ENCODE assay signal across 18 cellular contexts in the genomic region with DNA sequence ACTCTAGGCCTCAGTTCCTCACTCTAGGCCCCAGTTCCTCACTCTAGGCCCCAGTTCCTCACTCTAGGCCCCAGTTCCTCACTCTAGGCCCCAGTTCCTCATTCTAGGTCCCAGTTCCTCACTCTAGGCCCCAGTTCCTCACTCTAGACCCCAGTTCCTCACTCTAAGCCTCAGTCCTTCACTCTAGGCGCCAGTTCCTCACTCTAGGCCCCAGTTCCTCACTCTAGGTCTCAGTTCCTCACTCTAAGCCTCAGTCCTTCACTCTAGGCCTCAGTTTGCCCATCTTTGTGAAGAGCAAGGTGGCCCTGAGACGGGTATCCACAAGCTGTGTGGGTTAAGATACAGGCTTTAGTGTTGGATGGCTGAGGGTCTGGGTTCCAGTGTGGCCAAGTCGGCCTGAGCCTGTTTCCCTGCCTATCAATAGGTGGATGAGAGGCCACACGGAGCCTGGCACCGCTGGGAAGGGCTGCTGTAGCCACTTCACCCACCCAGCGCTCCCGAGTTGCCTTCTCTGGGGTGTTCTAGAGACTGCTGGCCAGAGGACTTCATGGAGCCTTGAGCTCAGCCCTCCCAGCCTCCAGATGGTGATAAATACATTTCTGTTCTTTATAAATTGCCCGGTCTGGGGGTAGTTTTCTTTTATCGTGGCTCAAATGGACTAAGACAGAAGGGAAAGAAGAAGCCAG.
A peak's percentile ranks its signal among the peaks of the same experiment; 100 is the strongest.
DNase-seq lines count a peak whose midpoint lies in the region; ATAC-seq, FAIRE-seq and TF ChIP-seq lines count a peak whose summit lies in the region.
"Had no signal": no experiment of that assay in that cellular context is flagged by ENCODE, and none has a peak within 500 bp of the region (broad histone marks: within the 10 kb centered on the region; RNA-seq: fewer than 3 reads in every experiment).

No MANE protein-coding gene starts in this region.

- H3K4me3 ChIP-seq in BLaER1 treated with 17β-estradiol and CSF1 and Interleukin-3, amounts not matched to agents 10 nM and 100 nM, result no peak overlapping the region
- H3K4me3 ChIP-seq in DND-41 (ENCODE audit: low read depth in 1 of 2, low read length in 2 of 2), result no peak overlapping the region
- H3K4me3 ChIP-seq in endothelial cell of umbilical vein (replicated peaks in 1 of 3; ENCODE audit: insufficient read depth in 1 of 3, low read depth in 1 of 3, low read length in 3 of 3), result no peak overlapping the region
- H3K4me3 ChIP-seq in sigmoid colon, result no peak overlapping the region
- H3K4me3 ChIP-seq: adrenal gland, testis had no signal

- 91 to 95% methylated on average over 9 of the region's 9 CpGs for WGBS in sigmoid colon, 2 donors

- peak overlapping the region; percentile 64 to 97 (median 86) for H3K27ac ChIP-seq in BLaER1 treated with 17β-estradiol and CSF1 and Interleukin-3, amounts not matched to agents 10 nM and 100 nM
- no peak overlapping the region for H3K27ac ChIP-seq in DND-41 (ENCODE audit: low read length)
- no peak overlapping the region for H3K27ac ChIP-seq in endothelial cell of umbilical vein (ENCODE audit: insufficient read depth, low read depth, low read length)
- H3K27ac ChIP-seq in sigmoid colon, result peak overlapping the region in 3 of 4 donors; percentile 64 to 70 (median 69)

- no peaks in the 10 kb centered on the region for H4K20me1 ChIP-seq in BLaER1 treated with 17β-estradiol and CSF1 and Interleukin-3, amounts not matched to agents 10 nM and 100 nM
- H4K20me1 ChIP-seq in DND-41 (ENCODE audit: insufficient read depth, low read length) (no peaks in the 10 kb centered on the region), endothelial cell of umbilical vein (replicated peaks; ENCODE audit: control insufficient read depth, extremely low read depth, insufficient read depth, low read length) (no peaks in the 10 kb centered on the region)

- TF ChIP-seq CTCF in DND-41 (IDR thresholded peaks at IDR 0.05; ENCODE audit: borderline replicate concordance, extremely low read depth, low read length, poor library complexity, severe bottlenecking) (no peak), endothelial cell of umbilical vein (IDR thresholded peaks at IDR 0.05; ENCODE audit: extremely low read depth in 1 of 2, insufficient read depth in 1 of 2, low read depth in 1 of 2, low read length in 2 of 2) (no peak), sigmoid colon (IDR thresholded peaks at IDR 0.05) (no peak)

- ATAC-seq in DND-41 (ENCODE audit: insufficient read depth, low read depth) (no peak), HG03378 (IDR thresholded peaks at IDR 0.05; ENCODE audit: unreplicated experiment) (no peak)

- no peaks in the 10 kb centered on the region for H3K79me2 ChIP-seq in DND-41 (ENCODE audit: insufficient read depth, low read length)
- H3K79me2 ChIP-seq in endothelial cell of umbilical vein (ENCODE audit: control insufficient read depth, insufficient read depth, low read length), result no peaks in the 10 kb centered on the region

- H2AFZ ChIP-seq in DND-41 (ENCODE audit: low read depth, low read length), result peak overlapping the region; percentile 70
- H2AFZ ChIP-seq in endothelial cell of umbilical vein (ENCODE audit: low read depth, low read length), result peak overlapping the region; percentile 73

- H3K9ac ChIP-seq in BLaER1 treated with 17β-estradiol and CSF1 and Interleukin-3, amounts not matched to agents 10 nM and 100 nM, result peak overlapping the region in 9 of 11 experiments; percentile 38 to 90 (median 65); a peak in 16 of 22 replicates
- H3K9ac ChIP-seq in DND-41 (ENCODE audit: low read depth, low read length), result no peak overlapping the region
- no peak overlapping the region for H3K9ac ChIP-seq in endothelial cell of umbilical vein (replicated peaks; ENCODE audit: extremely low read depth, insufficient read depth, low read length)
- H3K9ac ChIP-seq: SK-N-SH had no signal

- peaks cover 0 to 53% (median 7%) of the 10 kb centered on the region in 11 experiments; a peak in 13 of 22 replicates for H3K9me3 ChIP-seq in BLaER1 treated with 17β-estradiol and CSF1 and Interleukin-3, amounts not matched to agents 10 nM and 100 nM (replicated peaks in 1 of 11)
- H3K9me3 ChIP-seq in DND-41 (ENCODE audit: insufficient read depth, low read length, severe bottlenecking), result no peaks in the 10 kb centered on the region
- H3K9me3 ChIP-seq in endothelial cell of umbilical vein (replicated peaks; ENCODE audit: control insufficient read depth, insufficient read depth, low read length), result no peaks in the 10 kb centered on the region
- H3K9me3 ChIP-seq in sigmoid colon, result no peaks in the 10 kb centered on the region
- H3K9me3 ChIP-seq: adrenal gland, SK-N-SH, testis had no signal

- BruUV-seq in endothelial cell of umbilical vein (replicated peaks; lab: Mats Ljungman, UMichigan), result no TSS peak

- DNase-seq in DND-41, result no peak
- DNase-seq in endothelial cell of umbilical vein (ENCODE audit: low read depth, low spot score), result no peak
- no peak for DNase-seq in sigmoid colon
- DNase-seq in NCI-H69 (lab: John Stamatoyannopoulos, UW), result no peak
- DNase-seq in KBM-7, result no peak
- DNase-seq: activated CD8-positive, alpha-beta memory T cell treated with anti-CD3 and anti-CD28 coated beads, Interleukin-2, amount 50 U/mL, for 48 hours; adrenal gland; effector CD8-positive, alpha-beta T cell; midbrain; NCI-H1436; NCI-H82; occipital lobe; SK-N-SH; stimulated activated CD4-positive, alpha-beta T cell treated with anti-CD3 and anti-CD28 coated beads, Interleukin-4, amount 100 ng/mL, for 24 hours; T-helper 9 cell; testis had no signal

- in situ Hi-C loops in KBM-7 (cut with MboI; ENCODE audit: low pct_unique_long_range_greater_than_20kb, low sequenced_read_pairs), result no loop called here

- H3K27me3 ChIP-seq in BLaER1 treated with 17β-estradiol and CSF1 and Interleukin-3, amounts not matched to agents 10 nM and 100 nM, result no peaks in the 10 kb centered on the region
- no peaks in the 10 kb centered on the region for H3K27me3 ChIP-seq in DND-41 (ENCODE audit: insufficient read depth, low read length, poor library complexity)
- no peaks in the 10 kb centered on the region for H3K27me3 ChIP-seq in endothelial cell of umbilical vein (ENCODE audit: control insufficient read depth in 2 of 2, insufficient read depth in 2 of 2, low read length in 2 of 2)
- no peaks in the 10 kb centered on the region for H3K27me3 ChIP-seq in sigmoid colon
- H3K27me3 ChIP-seq: adrenal gland, testis had no signal

- POLR2A ChIA-PET in endothelial cell of umbilical vein (lab: Charles Lee), result no interaction called here

- H3K9me1 ChIP-seq in endothelial cell of umbilical vein (replicated peaks; ENCODE audit: control insufficient read depth, extremely low read depth, insufficient read depth, low read length), result no peaks in the 10 kb centered on the region

- FAIRE-seq in endothelial cell of umbilical vein (lab: Jason Lieb, UNC), result no peak

- TF ChIP-seq POLR2A in endothelial cell of umbilical vein (IDR thresholded peaks at IDR 0.05; ENCODE audit: low read depth, low read length), result no peak
- no peak for TF ChIP-seq POLR2A in sigmoid colon (IDR thresholded peaks at IDR 0.05)

- intact Hi-C loops in endothelial cell of umbilical vein (cut with micrococcal nuclease), result no loop called here
- intact Hi-C loops in sigmoid colon (cut with DNase I), result no loop called here

- H3K4me1 ChIP-seq in BLaER1 treated with 17β-estradiol and CSF1 and Interleukin-3, amounts not matched to agents 10 nM and 100 nM, result peaks cover 30 to 97% (median 83%) of the 10 kb centered on the region in 10 experiments
- no peaks in the 10 kb centered on the region for H3K4me1 ChIP-seq in DND-41 (ENCODE audit: insufficient read depth, low read length)
- H3K4me1 ChIP-seq in endothelial cell of umbilical vein (ENCODE audit: control insufficient read depth, extremely low read depth, insufficient read depth, low read length), result peaks cover 13% of the 10 kb centered on the region
- H3K4me1 ChIP-seq in sigmoid colon, result peaks cover 0 to 48% (median 30%) of the 10 kb centered on the region in 4 donors

- H3K36me3 ChIP-seq in BLaER1 treated with 17β-estradiol and CSF1 and Interleukin-3, amounts not matched to agents 10 nM and 100 nM, result no peaks in the 10 kb centered on the region
- H3K36me3 ChIP-seq in DND-41 (ENCODE audit: insufficient read depth, low read length) (no peaks in the 10 kb centered on the region), endothelial cell of umbilical vein (ENCODE audit: control insufficient read depth in 2 of 2, extremely low read depth in 1 of 2, insufficient read depth in 2 of 2, low read length in 2 of 2) (no peaks in the 10 kb centered on the region), sigmoid colon (no peaks in the 10 kb centered on the region)
- H3K36me3 ChIP-seq: adrenal gland had no signal

- TF ChIP-seq EP300 in sigmoid colon (IDR thresholded peaks at IDR 0.05), result no peak

- H3K4me2 ChIP-seq in BLaER1 treated with 17β-estradiol and CSF1 and Interleukin-3, amounts not matched to agents 10 nM and 100 nM, result peak overlapping the region in 8 of 11 experiments; percentile 67 to 92 (median 77); a peak in 15 of 22 replicates
- H3K4me2 ChIP-seq in DND-41 (ENCODE audit: insufficient read depth, low read length), result no peak overlapping the region
- no peak overlapping the region for H3K4me2 ChIP-seq in endothelial cell of umbilical vein (ENCODE audit: insufficient read depth, low read length)
- H3K4me2 ChIP-seq: SK-N-SH had no signal

- CTCF ChIA-PET in endothelial cell of umbilical vein (lab: Charles Lee), result no interaction called here

- dilution Hi-C loops in endothelial cell of umbilical vein (cut with MboI; ENCODE audit: extremely low pct_ligation_motif_present, low sequenced_read_pairs), result no loop called here

TF ChIP-seq in endothelial cell of umbilical vein, 7 proteins besides CTCF, POLR2A, EP300 and RAD21:
- no peak for TF ChIP-seq POLR2AphosphoS5 (IDR thresholded peaks at IDR 0.05; ENCODE audit: insufficient read depth, low read depth, low read length)
- TF ChIP-seq, protein P1, sequence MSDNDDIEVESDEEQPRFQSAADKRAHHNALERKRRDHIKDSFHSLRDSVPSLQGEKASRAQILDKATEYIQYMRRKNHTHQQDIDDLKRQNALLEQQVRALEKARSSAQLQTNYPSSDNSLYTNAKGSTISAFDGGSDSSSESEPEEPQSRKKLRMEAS (IDR thresholded peaks at IDR 0.05; ENCODE audit: insufficient read depth, insufficient read length), result no peak
- no peak for TF ChIP-seq GATA2 (IDR thresholded peaks at IDR 0.05; ENCODE audit: insufficient read depth, insufficient read length, low read depth, low read length)
- TF ChIP-seq MYC (IDR thresholded peaks at IDR 0.05; ENCODE audit: low read depth, low read length), result no peak
- no peak for TF ChIP-seq JUN (IDR thresholded peaks at IDR 0.05; ENCODE audit: borderline replicate concordance, insufficient read depth, insufficient read length, low read depth)
- no peak for TF ChIP-seq FOS (IDR thresholded peaks at IDR 0.05; ENCODE audit: borderline replicate concordance, insufficient read depth, low read length)
- TF ChIP-seq EZH2 (IDR thresholded peaks at IDR 0.05; ENCODE audit: borderline replicate concordance, low read depth, low read length, severe bottlenecking), result no peak

Comparison
In these comparisons a context has a peak if more than half of its experiments do, and no peak if none do; other contexts are left out.
1. H3K27ac ChIP-seq: peak in BLaER1 treated with 17β-estradiol and CSF1 and Interleukin-3, amounts not matched to agents 10 nM and 100 nM (11 of 11) and sigmoid colon (3 of 4); none in DND-41 (single experiment) and endothelial cell of umbilical vein (single experiment).
2. H3K4me2 ChIP-seq: peak in BLaER1 treated with 17β-estradiol and CSF1 and Interleukin-3, amounts not matched to agents 10 nM and 100 nM (8 of 11); none in DND-41 (single experiment) and endothelial cell of umbilical vein (single experiment).
3. H3K9ac ChIP-seq: peak in BLaER1 treated with 17β-estradiol and CSF1 and Interleukin-3, amounts not matched to agents 10 nM and 100 nM (9 of 11); none in DND-41 (single experiment) and endothelial cell of umbilical vein (single experiment).